In genomic region chr1:198935371-198935921, GRCh38 we compare ENCODE assay signal across 8 cellular contexts.
DNase-seq lines count a peak whose midpoint lies in the region; ATAC-seq, FAIRE-seq and TF ChIP-seq lines count a peak whose summit lies in the region.

No MANE protein-coding gene starts in this region.

- ATAC-seq in GM21515 (IDR thresholded peaks at IDR 0.05; ENCODE audit: unreplicated experiment): peak; percentile 45
- peak; percentile 54 for ATAC-seq in IMR-90 (ENCODE audit: low read depth)
- ATAC-seq in PC-3: peak; percentile 78
- peak; percentile 17 for ATAC-seq in activated T-helper 17 cell treated with anti-CD3 and anti-CD28 coated beads, Interleukin-2, amount 50 U/mL, for 72 hours (replicated peaks)
- ATAC-seq in pancreas: peak; percentile 56 to 79 (median 74)
- ATAC-seq in upper lobe of right lung: peak; percentile 75

- H2AK5ac ChIP-seq in IMR-90 (ENCODE audit: low read depth, low read length): no peak overlapping the region

- peak overlapping the region; percentile 21; the same call in 1 of the 3 replicates for H2BK15ac ChIP-seq in IMR-90 (ENCODE audit: low read depth, low read length)

- peak overlapping the region; percentile 92 for H2BK5ac ChIP-seq in IMR-90 (ENCODE audit: low read depth, low read length, poor library complexity, severe bottlenecking)

- H3K4me3 Mint-ChIP-seq in CD8-positive, alpha-beta memory T cell: no peak overlapping the region
- no peak overlapping the region for H3K4me3 Mint-ChIP-seq in activated T-helper 17 cell treated with anti-CD3 and anti-CD28 coated beads, Interleukin-2, amount 50 U/mL, for 72 hours

- no peaks in the 10 kb centered on the region for H3F3A ChIP-seq in PC-3 (ENCODE audit: low read length, unreplicated experiment)

- TF ChIP-seq CTCF in IMR-90 (conservative IDR thresholded peaks at IDR 0.05; ENCODE audit: low read depth, low read length): no peak
- no peak for TF ChIP-seq CTCF in PC-3 (conservative IDR thresholded peaks at IDR 0.05; ENCODE audit: low read depth, low read length)
- TF ChIP-seq CTCF in pancreas (IDR thresholded peaks at IDR 0.05): no peak
- no peak for TF ChIP-seq CTCF in upper lobe of right lung (IDR thresholded peaks at IDR 0.05)

- H4K8ac ChIP-seq in IMR-90 (ENCODE audit: low read depth in 2 of 2, low read length in 2 of 2): peak overlapping the region in 1 of 2 experiments; percentile 70; a peak in 2 of 4 replicates

- CTCF ChIA-PET in CD8-positive, alpha-beta memory T cell (lab: Charles Lee): no interaction called here
- CTCF ChIA-PET in IMR-90 (lab: Yijun Ruan, JAX) (interaction anchor here (0.6 to 1.0 kb wide), 3 partner anchors 31 to 143 kb away, joined by 3 read pairs; no protein-coding TSS in a partner anchor), PC-3 (lab: Charles Lee) (interaction anchor here (0.5 kb wide), 1 partner anchor 155 kb away, joined by 6 read pairs; no protein-coding TSS in a partner anchor)

- DNase-seq in CD8-positive, alpha-beta memory T cell: peak; percentile 16 to 81 (median 31)
- DNase-seq in IMR-90: peak; percentile 98
- peak; percentile 96 for DNase-seq in PC-3
- DNase-seq in foreskin melanocyte: peak; percentile 93
- DNase-seq in pancreas: peak; percentile 28 to 84 (median 55)
- peak; percentile 79 for DNase-seq in upper lobe of right lung

- intact Hi-C loops in IMR-90 (cut with micrococcal nuclease): loop anchor here (1.0 to 5.0 kb wide), 3 partner anchors 148 to 487 kb away; no protein-coding TSS in a partner anchor
- intact Hi-C loops in PC-3 (cut with micrococcal nuclease): loop anchor here (5.0 kb wide), 5 partner anchors 43 to 337 kb away; no protein-coding TSS in a partner anchor
- intact Hi-C loops in pancreas (cut with DNase I): no loop called here
- intact Hi-C loops in upper lobe of right lung (cut with DNase I): no loop called here

- peak overlapping the region; percentile 72 for H3K14ac ChIP-seq in IMR-90 (replicated peaks; ENCODE audit: low read depth, low read length)

- dilution Hi-C loops in IMR-90 (cut with HindIII; ENCODE audit: low sequenced_read_pairs, unreplicated experiment): no loop called here

- H4K5ac ChIP-seq in IMR-90 (ENCODE audit: low read depth, low read length): peak overlapping the region; percentile 10; the same call in 1 of the 2 replicates

- 0% methylated on average over 5 of the region's 8 CpGs; no CpG with 5 or more reads in 1 of the 2 experiments for WGBS in IMR-90 (ENCODE audit: extremely low coverage in 2 of 2, insufficient read length in 1 of 2), 2 experiments
- WGBS in pancreas, 2 donors: 2 to 3% methylated on average over 8 of the region's 8 CpGs

- no peaks in the 10 kb centered on the region for H3K9me3 Mint-ChIP-seq in CD8-positive, alpha-beta memory T cell
- no peaks in the 10 kb centered on the region for H3K9me3 Mint-ChIP-seq in activated T-helper 17 cell treated with anti-CD3 and anti-CD28 coated beads, Interleukin-2, amount 50 U/mL, for 72 hours

- peak overlapping the region; percentile 55 for H3K4ac ChIP-seq in IMR-90 (ENCODE audit: low read depth, low read length)

- no peak overlapping the region for H3K27ac ChIP-seq in CD8-positive, alpha-beta memory T cell (ENCODE audit: low read depth, low read length)
- H3K27ac ChIP-seq in IMR-90 (ENCODE audit: insufficient read depth, low read length) (peak overlapping the region; percentile 68; the same call in 1 of the 2 replicates), PC-3 (ENCODE audit: low read length) (peak overlapping the region; percentile 89), pancreas (peak overlapping the region in 2 of 4 donors; percentile 51 to 53), upper lobe of right lung (peak overlapping the region; percentile 85)

- H2AFZ ChIP-seq in IMR-90 (replicated peaks; ENCODE audit: low read length, poor library complexity) (no peak overlapping the region), PC-3 (ENCODE audit: low read length) (peak overlapping the region; percentile 18; the same call in 1 of the 2 replicates)

- H3K27ac Mint-ChIP-seq in CD8-positive, alpha-beta memory T cell: no peak overlapping the region
- no peak overlapping the region for H3K27ac Mint-ChIP-seq in activated T-helper 17 cell treated with anti-CD3 and anti-CD28 coated beads, Interleukin-2, amount 50 U/mL, for 72 hours

- H3K4me1 Mint-ChIP-seq in CD8-positive, alpha-beta memory T cell: peaks cover 18 to 28% (median 28%) of the 10 kb centered on the region in 3 donors
- H3K4me1 Mint-ChIP-seq in activated T-helper 17 cell treated with anti-CD3 and anti-CD28 coated beads, Interleukin-2, amount 50 U/mL, for 72 hours: peaks cover under 1% of the 10 kb centered on the region

- TF ChIP-seq POLR2A in IMR-90 (IDR thresholded peaks at IDR 0.05; ENCODE audit: low read depth, low read length): no peak; the same call in 1 of the 2 replicates

- no peaks in the 10 kb centered on the region for H3K9me3 ChIP-seq in CD8-positive, alpha-beta memory T cell (ENCODE audit: low read length)
- H3K9me3 ChIP-seq in IMR-90 (ENCODE audit: control insufficient read depth, insufficient read depth, low read length) (no peaks in the 10 kb centered on the region), PC-3 (ENCODE audit: low read length) (no peaks in the 10 kb centered on the region), pancreas (no peaks in the 10 kb centered on the region), upper lobe of right lung (no peaks in the 10 kb centered on the region)

- H3K18ac ChIP-seq in IMR-90 (ENCODE audit: low read depth, low read length): peak overlapping the region; percentile 70; the same call in 1 of the 2 replicates

- H3K36me3 ChIP-seq in CD8-positive, alpha-beta memory T cell (ENCODE audit: insufficient read depth, low read length): no peaks in the 10 kb centered on the region
- H3K36me3 ChIP-seq in IMR-90 (ENCODE audit: control insufficient read depth, insufficient read depth, low read length): no peaks in the 10 kb centered on the region
- no peaks in the 10 kb centered on the region; the same call in 1 of the 2 replicates for H3K36me3 ChIP-seq in PC-3 (ENCODE audit: low read depth, low read length)
- H3K36me3 ChIP-seq in pancreas: no peaks in the 10 kb centered on the region
- H3K36me3 ChIP-seq in upper lobe of right lung: no peaks in the 10 kb centered on the region

- no peak overlapping the region for H2BK20ac ChIP-seq in IMR-90 (ENCODE audit: low read depth, low read length)

- peaks cover 4% of the 10 kb centered on the region; the same call in 1 of the 2 replicates for H4K20me1 ChIP-seq in IMR-90 (ENCODE audit: insufficient read depth, low read length)
- no peaks in the 10 kb centered on the region for H4K20me1 ChIP-seq in PC-3 (ENCODE audit: low read length)

- H3K79me2 ChIP-seq in PC-3 (ENCODE audit: low read length): peaks cover 65% of the 10 kb centered on the region

- H2AK9ac ChIP-seq in IMR-90 (replicated peaks; ENCODE audit: low read depth, low read length, poor library complexity): no peak overlapping the region

- peaks cover 32% of the 10 kb centered on the region for H3K4me1 ChIP-seq in CD8-positive, alpha-beta memory T cell (ENCODE audit: insufficient read depth, low read length)
- no peaks in the 10 kb centered on the region; the same call in 1 of the 2 replicates for H3K4me1 ChIP-seq in IMR-90 (ENCODE audit: control insufficient read depth, insufficient read depth, low read length)
- peaks cover 32% of the 10 kb centered on the region for H3K4me1 ChIP-seq in PC-3 (ENCODE audit: insufficient read depth, low read length)
- peaks cover 0 to 27% (median 22%) of the 10 kb centered on the region in 3 donors for H3K4me1 ChIP-seq in pancreas
- H3K4me1 ChIP-seq in upper lobe of right lung: peaks cover 19% of the 10 kb centered on the region

- peaks cover under 1 to 6% of the 10 kb centered on the region in 2 experiments; a peak in 3 of 4 replicates for H3K79me1 ChIP-seq in IMR-90 (ENCODE audit: low read depth in 1 of 2, low read length in 2 of 2)

- H4K91ac ChIP-seq in IMR-90 (ENCODE audit: insufficient read depth, low read depth, low read length): no peak overlapping the region

- H3K9ac ChIP-seq in IMR-90 (ENCODE audit: low read depth, low read length) (peak overlapping the region; percentile 97), PC-3 (ENCODE audit: low read length) (peak overlapping the region; percentile 69)

- POLR2A ChIA-PET in CD8-positive, alpha-beta memory T cell (lab: Charles Lee): interaction anchor here (0.6 to 1.1 kb wide), 3 partner anchors 9 to 299 kb away, joined by 3 read pairs; no protein-coding TSS in a partner anchor
- POLR2A ChIA-PET in IMR-90 (lab: Charles Lee; ENCODE audit: unreplicated experiment): no interaction called here
- POLR2A ChIA-PET in PC-3 (lab: Charles Lee; ENCODE audit: unreplicated experiment): interaction anchor here (0.9 kb wide), 1 partner anchor 85 kb away, joined by 5 read pairs; no protein-coding TSS in a partner anchor

- H2BK120ac ChIP-seq in IMR-90 (ENCODE audit: low read depth, low read length): peak overlapping the region; percentile 52; the same call in 1 of the 2 replicates

- no peaks in the 10 kb centered on the region for H3K36me3 Mint-ChIP-seq in CD8-positive, alpha-beta memory T cell
- no peaks in the 10 kb centered on the region for H3K36me3 Mint-ChIP-seq in activated T-helper 17 cell treated with anti-CD3 and anti-CD28 coated beads, Interleukin-2, amount 50 U/mL, for 72 hours (ENCODE audit: low read depth)

- no peaks in the 10 kb centered on the region for H3K9me2 ChIP-seq in PC-3 (replicated peaks; ENCODE audit: low read length)

- peaks cover 0 to 2% of the 10 kb centered on the region in 2 donors for H3K27me3 Mint-ChIP-seq in CD8-positive, alpha-beta memory T cell
- H3K27me3 Mint-ChIP-seq in activated T-helper 17 cell treated with anti-CD3 and anti-CD28 coated beads, Interleukin-2, amount 50 U/mL, for 72 hours: no peaks in the 10 kb centered on the region

- FAIRE-seq in pancreas (lab: Jason Lieb, UNC): no peak

- peak overlapping the region; percentile 73 for H3K56ac ChIP-seq in IMR-90 (ENCODE audit: extremely low read depth, insufficient read depth, low read length)

- no peaks in the 10 kb centered on the region for H3K27me3 ChIP-seq in CD8-positive, alpha-beta memory T cell (ENCODE audit: insufficient read depth, low read length, poor library complexity, severe bottlenecking)
- H3K27me3 ChIP-seq in IMR-90 (ENCODE audit: control insufficient read depth, insufficient read depth, low read length) (no peaks in the 10 kb centered on the region), PC-3 (ENCODE audit: low read length) (no peaks in the 10 kb centered on the region), pancreas (no peaks in the 10 kb centered on the region), upper lobe of right lung (no peaks in the 10 kb centered on the region)

- peak overlapping the region; percentile 57 for H3K23ac ChIP-seq in IMR-90 (ENCODE audit: low read depth, low read length)

- no peak for TF ChIP-seq RAD21 in IMR-90 (IDR thresholded peaks at IDR 0.05; ENCODE audit: low read length)

- peak overlapping the region; percentile 90 for H3K4me2 ChIP-seq in IMR-90 (ENCODE audit: low read depth, low read length)
- H3K4me2 ChIP-seq in PC-3 (ENCODE audit: low read length): peak overlapping the region; percentile 91

- no peaks in the 10 kb centered on the region for H3K9me1 ChIP-seq in IMR-90 (ENCODE audit: insufficient read depth, low read length)

- H3K4me3 ChIP-seq in CD8-positive, alpha-beta memory T cell (ENCODE audit: low read length): peak overlapping the region; percentile 65
- peak overlapping the region; percentile 89 for H3K4me3 ChIP-seq in IMR-90 (ENCODE audit: insufficient read depth, low read depth, low read length)
- H3K4me3 ChIP-seq in PC-3 (ENCODE audit: low read length): peak overlapping the region; percentile 83
- H3K4me3 ChIP-seq in pancreas: peak overlapping the region in 3 of 4 donors; percentile 21 to 49 (median 29)
- H3K4me3 ChIP-seq in upper lobe of right lung: peak overlapping the region; percentile 66

- in situ Hi-C loops in IMR-90 (cut with MboI; ENCODE audit: low sequenced_read_pairs): no loop called here

- BruUV-seq in IMR-90 (replicated peaks; lab: Mats Ljungman, UMichigan) (no TSS peak), PC-3 (replicated peaks; lab: Mats Ljungman, UMichigan) (no TSS peak)

Comparison
In these comparisons a context has a peak if more than half of its experiments do, and no peak if none do; other contexts are left out.
1. DNase-seq: peak in every context shown above with its lines; median percentile 98 in IMR-90; 96 in PC-3; 93 in foreskin melanocyte; 79 in upper lobe of right lung; 55 in pancreas; 31 in CD8-positive, alpha-beta memory T cell.
2. H3K4me3 ChIP-seq: peak in every context shown above with its lines; median percentile 89 in IMR-90; 83 in PC-3; 66 in upper lobe of right lung; 65 in CD8-positive, alpha-beta memory T cell; 29 in pancreas.
3. ATAC-seq: peak in every context shown above with its lines; median percentile 78 in PC-3; 75 in upper lobe of right lung; 74 in pancreas; 54 in IMR-90; 45 in GM21515; 17 in activated T-helper 17 cell treated with anti-CD3 and anti-CD28 coated beads, Interleukin-2, amount 50 U/mL, for 72 hours.
4. intact Hi-C loops: an anchor here in IMR-90 (1.0 to 5.0 kb wide) and PC-3 (5.0 kb wide); none called in pancreas and upper lobe of right lung.